Comparison of ENCODE assay signal across 13 cellular contexts in genomic region chr17:75511610-75512575, GRCh38. TPM values are rescaled to one million over a fixed set of nuclear protein-coding genes. Genes with fewer than 3 reads are reported as not detected.
DNase-seq lines count a peak whose midpoint lies in the region; ATAC-seq and TF ChIP-seq lines count a peak whose summit lies in the region.
"Had no signal": no experiment of that assay in that cellular context is flagged by ENCODE, and none has a peak within 500 bp of the region (broad histone marks: within the 10 kb centered on the region; RNA-seq: fewer than 3 reads in every experiment).

No MANE protein-coding gene starts in this region.

- no peaks in the 10 kb centered on the region; the same call in 1 of the 2 replicates for H3K79me2 ChIP-seq in H9 (ENCODE audit: insufficient read depth, low read length)

- no peak for TF ChIP-seq CTCF in H9 (conservative IDR thresholded peaks at IDR 0.05)
- TF ChIP-seq CTCF in ascending aorta (IDR thresholded peaks at IDR 0.05), result no peak
- TF ChIP-seq CTCF in right atrium auricular region (IDR thresholded peaks at IDR 0.05), result no peak

- H3K4ac ChIP-seq in H9 (ENCODE audit: low read depth, low read length), result no peak overlapping the region

- no peak overlapping the region for H2AFZ ChIP-seq in H9 (ENCODE audit: low read length)

- WGBS in H9 (ENCODE audit: extremely low coverage, insufficient read length, low lambda C conversion rate), result no CpG with 5 or more reads among the region's 13 CpGs
- 39% methylated on average over 13 of the region's 13 CpGs for WGBS in aorta, 2 donors

- H4K91ac ChIP-seq in H9 (ENCODE audit: insufficient read length, low read depth, low read length), result no peak overlapping the region

- H2BK120ac ChIP-seq in H9 (ENCODE audit: low read depth, low read length, poor library complexity, severe bottlenecking), result no peak overlapping the region

- H3K14ac ChIP-seq in H9 (ENCODE audit: insufficient read depth, low read length), result no peak overlapping the region

- H3K9ac ChIP-seq in H9 (ENCODE audit: extremely low read depth, insufficient read length, low read length) (no peak overlapping the region), skeletal muscle tissue (ENCODE audit: low read depth in 1 of 3, low read length in 3 of 3) (peak overlapping the region; percentile 45 to 68 (median 59))

- no peak overlapping the region for H2BK5ac ChIP-seq in H9 (ENCODE audit: insufficient read length, low read length)

- intact Hi-C loops in ascending aorta (cut with DNase I) (loop anchor here (10.0 kb wide), 1 partner anchor 477 kb away; no protein-coding TSS in a partner anchor), aorta (cut with DNase I) (loop anchor here in 1 of 2 donors (10.0 kb wide), 1 partner anchor 187 kb away; no protein-coding TSS in a partner anchor)

- peaks cover 4 to 10% of the 10 kb centered on the region in 2 experiments; a peak in 3 of 4 replicates for H3K4me1 Mint-ChIP-seq in H9
- H3K4me1 Mint-ChIP-seq: CD4-positive, CD25-positive, alpha-beta regulatory T cell had no signal

- no peak overlapping the region for H3K56ac ChIP-seq in H9 (ENCODE audit: insufficient read length, low read depth, low read length)

- H3K23me2 ChIP-seq in H9 (ENCODE audit: insufficient read length, low read depth, low read length, poor library complexity, severe bottlenecking), result peaks cover 6% of the 10 kb centered on the region

- H3K9me3 Mint-ChIP-seq in H9, result no peaks in the 10 kb centered on the region
- H3K9me3 Mint-ChIP-seq: CD4-positive, CD25-positive, alpha-beta regulatory T cell; effector memory CD8-positive, alpha-beta T cell; WTC11 had no signal

- H3K27me3 ChIP-seq in H9 (ENCODE audit: insufficient read depth, low read length), result no peaks in the 10 kb centered on the region
- no peaks in the 10 kb centered on the region for H3K27me3 ChIP-seq in ascending aorta
- H3K27me3 ChIP-seq in right atrium auricular region, result no peaks in the 10 kb centered on the region
- H3K27me3 ChIP-seq in skeletal muscle tissue (ENCODE audit: control insufficient read depth in 3 of 3, insufficient read depth in 3 of 3, low read length in 3 of 3), result no peaks in the 10 kb centered on the region
- H3K27me3 ChIP-seq in aorta (ENCODE audit: control insufficient read depth in 1 of 2, insufficient read depth in 2 of 2, low read length in 1 of 2), result no peaks in the 10 kb centered on the region

- no peak overlapping the region for H2AK5ac ChIP-seq in H9 (ENCODE audit: insufficient read length, low read length)

- no peak overlapping the region for H4K5ac ChIP-seq in H9 (ENCODE audit: insufficient read length, low read depth, low read length)

- peak overlapping the region in 1 of 2 donors; percentile 78 for H3K4me3 ChIP-seq in ascending aorta
- peak overlapping the region; percentile 95 to 99 for H3K4me3 ChIP-seq in right atrium auricular region
- peak overlapping the region; percentile 22 to 42 (median 30) for H3K4me3 ChIP-seq in skeletal muscle tissue (ENCODE audit: low read length in 3 of 3)
- H3K4me3 ChIP-seq in aorta (ENCODE audit: low read length in 2 of 2), result no peak overlapping the region

- peaks cover 2 to 9% of the 10 kb centered on the region in 2 donors for H3K36me3 ChIP-seq in ascending aorta
- peaks cover 25% of the 10 kb centered on the region for H3K36me3 ChIP-seq in right atrium auricular region
- peaks cover 12 to 26% (median 14%) of the 10 kb centered on the region in 3 donors for H3K36me3 ChIP-seq in skeletal muscle tissue (ENCODE audit: control insufficient read depth in 3 of 3, insufficient read depth in 3 of 3, low read length in 3 of 3)
- peaks cover 0 to 2% of the 10 kb centered on the region in 2 donors for H3K36me3 ChIP-seq in aorta (ENCODE audit: control insufficient read depth in 1 of 2, insufficient read depth in 2 of 2, low read length in 1 of 2)

- peak overlapping the region; percentile 18 to 58 (median 23); a peak in 2 of 7 replicates for H3K27ac Mint-ChIP-seq in H9
- H3K27ac Mint-ChIP-seq: CD4-positive, CD25-positive, alpha-beta regulatory T cell; WTC11 had no signal

- no peak overlapping the region for H3K4me2 ChIP-seq in H9 (ENCODE audit: insufficient read depth, insufficient read length, low read length)

- H3K27ac ChIP-seq in H9 (ENCODE audit: insufficient read length, low read depth, low read length), result no peak overlapping the region
- H3K27ac ChIP-seq in ascending aorta, result peak overlapping the region; percentile 54 to 74
- H3K27ac ChIP-seq in right atrium auricular region, result peak overlapping the region; percentile 93 to 97
- peak overlapping the region; percentile 91 for H3K27ac ChIP-seq in skeletal muscle tissue (ENCODE audit: low read depth, low read length)
- peak overlapping the region in 1 of 2 donors; percentile 1 for H3K27ac ChIP-seq in aorta (ENCODE audit: low read depth in 1 of 2, low read length in 2 of 2)

- H3K79me1 ChIP-seq in H9 (ENCODE audit: insufficient read depth, low read depth, low read length, poor library complexity, severe bottlenecking), result no peaks in the 10 kb centered on the region

- no peak overlapping the region for H3K18ac ChIP-seq in H9 (ENCODE audit: insufficient read length, low read depth, low read length)

- H4K8ac ChIP-seq in H9 (replicated peaks; ENCODE audit: insufficient read length, low read depth, low read length), result no peak overlapping the region

- DNase-seq in H9 (no peak), ascending aorta (ENCODE audit: low spot score in 2 of 2) (no peak), right atrium auricular region (ENCODE audit: low spot score) (no peak), NCI-H1694 treated with DMSO at 0.1 percent for 48 hours (lab: John Stamatoyannopoulos, UW) (no peak), aorta (no peak), T-helper 2 cell (no peak), NCI-H226 (no peak)
- DNase-seq: activated effector memory CD4-positive, alpha-beta T cell treated with anti-CD3 and anti-CD28 coated beads, Interleukin-2, amount 50 U/mL, for 16 hours; CD4-positive, CD25-positive, alpha-beta regulatory T cell; effector memory CD8-positive, alpha-beta T cell; stimulated activated naive CD4-positive, alpha-beta T cell had no signal

- H3K36me3 Mint-ChIP-seq in H9 (ENCODE audit: insufficient read depth in 1 of 3, low read depth in 3 of 3), result peaks cover 4 to 35% (median 26%) of the 10 kb centered on the region in 3 experiments; a peak in 6 of 7 replicates
- H3K36me3 Mint-ChIP-seq: CD4-positive, CD25-positive, alpha-beta regulatory T cell had no signal

- H3K4me1 ChIP-seq in H9 (ENCODE audit: insufficient read depth, low read length), result no peaks in the 10 kb centered on the region
- H3K4me1 ChIP-seq in ascending aorta, result peaks cover 20 to 52% of the 10 kb centered on the region in 2 donors
- H3K4me1 ChIP-seq in right atrium auricular region, result peaks cover 0 to 71% of the 10 kb centered on the region in 2 donors
- peaks cover 55 to 71% (median 58%) of the 10 kb centered on the region in 3 donors for H3K4me1 ChIP-seq in skeletal muscle tissue (ENCODE audit: control insufficient read depth in 3 of 3, insufficient read depth in 3 of 3, low read length in 3 of 3)
- peaks cover 2 to 3% of the 10 kb centered on the region in 2 donors for H3K4me1 ChIP-seq in aorta (ENCODE audit: control insufficient read depth in 1 of 2, insufficient read depth in 2 of 2, low read length in 2 of 2)

- H2BK20ac ChIP-seq in H9 (ENCODE audit: low read depth, low read length, poor library complexity, severe bottlenecking), result no peak overlapping the region

- no peaks in the 10 kb centered on the region for H3K9me3 ChIP-seq in H9 (ENCODE audit: control insufficient read depth, low read depth, low read length)
- no peaks in the 10 kb centered on the region for H3K9me3 ChIP-seq in ascending aorta
- H3K9me3 ChIP-seq in right atrium auricular region, result no peaks in the 10 kb centered on the region
- H3K9me3 ChIP-seq in skeletal muscle tissue (ENCODE audit: control insufficient read depth in 3 of 3, low read length in 3 of 3), result no peaks in the 10 kb centered on the region
- no peaks in the 10 kb centered on the region for H3K9me3 ChIP-seq in aorta (ENCODE audit: control insufficient read depth, low read length)

- no peak overlapping the region for H2BK12ac ChIP-seq in H9 (ENCODE audit: insufficient read length, low read depth, low read length)

- no peaks in the 10 kb centered on the region for H3K27me3 Mint-ChIP-seq in H9 (ENCODE audit: low read depth)
- H3K27me3 Mint-ChIP-seq: effector memory CD8-positive, alpha-beta T cell had no signal

- no peak overlapping the region for H2BK15ac ChIP-seq in H9 (ENCODE audit: low read depth, low read length)

- H3T11ph ChIP-seq in H9 (ENCODE audit: low read length), result no peak overlapping the region

- H4K20me1 ChIP-seq in H9 (ENCODE audit: control insufficient read depth, insufficient read depth, insufficient read length), result no peaks in the 10 kb centered on the region

- no peak for ATAC-seq in aorta (ENCODE audit: low FRiP score)
- ATAC-seq: effector memory CD8-positive, alpha-beta T cell; WTC11 had no signal

- no peak overlapping the region; a peak in 1 of 5 replicates for H3K4me3 Mint-ChIP-seq in H9
- H3K4me3 Mint-ChIP-seq: effector memory CD8-positive, alpha-beta T cell; WTC11 had no signal

- H3K23ac ChIP-seq in H9 (ENCODE audit: insufficient read length, low read depth, low read length), result no peak overlapping the region

RNA-seq across cellular contexts. Expression of gene CASKIN2, which starts 3.4 kb away (rescaled TPM):
- 35.2 and 37.0 TPM in 2 replicates for total RNA-seq in H9 (2021)
- total RNA-seq in ascending aorta, result 112 TPM
- 10 to 100 TPM; 18.3 to 28.7 TPM for total RNA-seq in right atrium auricular region
- 8.9 TPM for total RNA-seq in skeletal muscle tissue
- total RNA-seq in aorta, result 10 to 100 TPM; 61.5 to 63.4 TPM
- 1 to 10 TPM; 4.0 to 8.9 TPM for polyA plus RNA-seq in aorta

RNA-seq across cellular contexts. Expression of gene TSEN54, which starts 4.4 kb away (rescaled TPM):
- total RNA-seq in H9 (2021) (44.5 and 45.5 TPM in 2 replicates), ascending aorta (92.7 TPM), right atrium auricular region (10 to 100 TPM in 1 of 2 donors, 1 to 10 TPM in 1; 9.6 to 13.8 TPM), skeletal muscle tissue (15.7 TPM), aorta (10 to 100 TPM; 10.8 to 14.0 TPM)
- 10 to 100 TPM in 1 of 2 donors, 1 to 10 TPM in 1; 8.8 to 27.3 TPM for polyA plus RNA-seq in aorta

RNA-seq across cellular contexts. Expression of gene LLGL2, which starts 13.6 kb away (rescaled TPM):
- total RNA-seq in H9 (2021) (85.9 and 90.4 TPM in 2 replicates), ascending aorta (41.8 TPM), right atrium auricular region (1 to 10 TPM; 4.1 to 8.5 TPM), skeletal muscle tissue (4.7 TPM), aorta (10 to 100 TPM in 1 of 2 donors, 1 to 10 TPM in 1; 9.7 to 11.1 TPM)
- 10 to 100 TPM; 10.1 to 14.4 TPM for polyA plus RNA-seq in aorta

RNA-seq across cellular contexts. Expression of gene TMEM94, which starts 55.5 kb away (rescaled TPM):
- 61.4 and 67.9 TPM in 2 replicates for total RNA-seq in H9 (2021)
- total RNA-seq in ascending aorta, result 125 TPM
- total RNA-seq in right atrium auricular region, result 10 to 100 TPM; 56.3 to 61.6 TPM
- total RNA-seq in skeletal muscle tissue, result 18.3 TPM
- 10 to 100 TPM; 51.5 to 74.8 TPM for total RNA-seq in aorta
- 10 to 100 TPM; 19.5 to 54.6 TPM for polyA plus RNA-seq in aorta

Comparison
In these comparisons a context has a peak if more than half of its experiments do, and no peak if none do; other contexts are left out.
1. H3K4me3 ChIP-seq: peak in right atrium auricular region (2 of 2) and skeletal muscle tissue (3 of 3); none in aorta (0 of 2).